1 cellular context compared by ENCODE assay signal in the genomic region with DNA sequence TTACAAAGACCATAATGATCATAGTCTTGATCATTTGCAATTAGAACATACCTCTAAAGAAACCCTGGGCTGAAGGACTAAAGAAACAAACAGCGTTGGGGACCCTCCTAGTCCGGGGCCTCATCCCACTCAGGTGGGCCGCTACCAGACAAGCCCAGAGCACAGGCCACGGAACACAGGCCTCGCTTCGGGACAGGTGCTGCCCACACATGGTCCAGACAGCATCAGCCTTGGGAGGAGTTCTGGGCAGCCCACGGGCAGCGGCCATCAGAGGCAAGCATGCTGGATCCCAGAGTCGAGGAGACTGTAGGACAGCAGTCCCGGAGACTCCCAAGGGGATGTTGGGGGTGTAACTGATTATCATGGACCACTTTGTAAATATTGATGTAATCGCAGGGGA.
TF ChIP-seq lines count a peak whose summit lies in the region.

No MANE protein-coding gene starts in this region.

TF ChIP-seq in H1, 55 proteins besides CTCF, POLR2A, EP300 and RAD21 (continued from another document):
- no peak for TF ChIP-seq RBBP5 (IDR thresholded peaks at IDR 0.05; ENCODE audit: borderline replicate concordance, low read depth, low read length)
- no peak for TF ChIP-seq EZH2 (IDR thresholded peaks at IDR 0.05; ENCODE audit: low read depth, low read length, severe bottlenecking)
- TF ChIP-seq, protein P1, sequence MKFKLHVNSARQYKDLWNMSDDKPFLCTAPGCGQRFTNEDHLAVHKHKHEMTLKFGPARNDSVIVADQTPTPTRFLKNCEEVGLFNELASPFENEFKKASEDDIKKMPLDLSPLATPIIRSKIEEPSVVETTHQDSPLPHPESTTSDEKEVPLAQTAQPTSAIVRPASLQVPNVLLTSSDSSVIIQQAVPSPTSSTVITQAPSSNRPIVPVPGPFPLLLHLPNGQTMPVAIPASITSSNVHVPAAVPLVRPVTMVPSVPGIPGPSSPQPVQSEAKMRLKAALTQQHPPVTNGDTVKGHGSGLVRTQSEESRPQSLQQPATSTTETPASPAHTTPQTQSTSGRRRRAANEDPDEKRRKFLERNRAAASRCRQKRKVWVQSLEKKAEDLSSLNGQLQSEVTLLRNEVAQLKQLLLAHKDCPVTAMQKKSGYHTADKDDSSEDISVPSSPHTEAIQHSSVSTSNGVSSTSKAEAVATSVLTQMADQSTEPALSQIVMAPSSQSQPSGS (IDR thresholded peaks at IDR 0.05; ENCODE audit: low read length), result no peak
